1 cellular context compared by ENCODE assay signal in genomic region chr9:129851821-129852220, GRCh38.
TF ChIP-seq lines count a peak whose summit lies in the region.

No MANE protein-coding gene starts in this region.

TF ChIP-seq in GM23338, 12 proteins besides CTCF, POLR2A, EP300 and RAD21 (continued from another document):
- TF ChIP-seq ZNF462 (CRISPR knock-in tag; IDR thresholded peaks at IDR 0.05), result no peak
- TF ChIP-seq EZH2phosphoT487 (IDR thresholded peaks at IDR 0.05; ENCODE audit: unreplicated experiment), result no peak
- no peak for TF ChIP-seq ETS1 (IDR thresholded peaks at IDR 0.05)
- TF ChIP-seq NANOG (IDR thresholded peaks at IDR 0.05; ENCODE audit: borderline replicate concordance), result no peak
- TF ChIP-seq ZNF114 (CRISPR knock-in tag; IDR thresholded peaks at IDR 0.05), result no peak
- no peak for TF ChIP-seq EZH2 (IDR thresholded peaks at IDR 0.05; ENCODE audit: low read depth, unreplicated experiment)
- no peak for TF ChIP-seq ZNF331 (CRISPR knock-in tag; IDR thresholded peaks at IDR 0.05; ENCODE audit: low read depth)
- TF ChIP-seq POLR2AphosphoS5 (IDR thresholded peaks at IDR 0.05; ENCODE audit: low read depth), result no peak
